ENCODE assay signal across 8 cellular contexts in genomic region chrX:13029831-13030771, GRCh38. TPM values are rescaled to one million over a fixed set of nuclear protein-coding genes. Genes with fewer than 3 reads are reported as not detected.
DNase-seq lines count a peak whose midpoint lies in the region; ATAC-seq and TF ChIP-seq lines count a peak whose summit lies in the region.

No MANE protein-coding gene starts in this region.

- no peaks in the 10 kb centered on the region for H4K20me1 ChIP-seq in PC-3 (ENCODE audit: low read length)
- no peaks in the 10 kb centered on the region for H4K20me1 ChIP-seq in neural progenitor cell (ENCODE audit: low read depth)

- CTCF ChIA-PET in PC-3 (lab: Charles Lee), result no interaction called here

- H3K4me3 Mint-ChIP-seq in endodermal cell, result peak overlapping the region; percentile 39
- H3K4me3 Mint-ChIP-seq in neural progenitor cell, result peak overlapping the region; percentile 28

- H2AFZ ChIP-seq in PC-3 (ENCODE audit: low read length) (peak overlapping the region; percentile 50), neural progenitor cell (replicated peaks) (peak overlapping the region; percentile 84)

- BruUV-seq in PC-3 (replicated peaks; lab: Mats Ljungman, UMichigan), result no TSS peak

- peaks cover 30% of the 10 kb centered on the region for H3K9me3 Mint-ChIP-seq in endodermal cell
- no peaks in the 10 kb centered on the region for H3K9me3 Mint-ChIP-seq in neural progenitor cell

- H3K4me2 ChIP-seq in PC-3 (ENCODE audit: low read length), result peak overlapping the region; percentile 74
- H3K4me2 ChIP-seq in neural progenitor cell, result peak overlapping the region; percentile 65

- H3K27ac Mint-ChIP-seq in endodermal cell (peak overlapping the region; percentile 98), neural progenitor cell (peak overlapping the region; percentile 97)

- POLR2A ChIA-PET in PC-3 (lab: Charles Lee; ENCODE audit: unreplicated experiment), result interaction anchor here (0.5 kb wide), 1 partner anchor 29 kb away, joined by 6 read pairs; no protein-coding TSS in a partner anchor

- H3K36me3 ChIP-seq in PC-3 (ENCODE audit: low read depth, low read length) (no peaks in the 10 kb centered on the region), endodermal cell (ENCODE audit: control insufficient read depth, insufficient read depth, low read length) (no peaks in the 10 kb centered on the region), neural progenitor cell (no peaks in the 10 kb centered on the region)

- H3K4me1 Mint-ChIP-seq in endodermal cell (peaks cover 29% of the 10 kb centered on the region), neural progenitor cell (peaks cover 36% of the 10 kb centered on the region)

- peak overlapping the region; percentile 97 for H3K27ac ChIP-seq in PC-3 (ENCODE audit: low read length)
- H3K27ac ChIP-seq in endodermal cell (ENCODE audit: low read depth, low read length), result peak overlapping the region; percentile 89
- H3K27ac ChIP-seq in neural progenitor cell, result no peak overlapping the region

- peak; percentile 46 for DNase-seq in ELR (ENCODE audit: low read depth)
- DNase-seq in PC-3, result peak; percentile 80
- DNase-seq in endodermal cell, result peak; percentile 89
- peak; percentile 27 for DNase-seq in neural progenitor cell (ENCODE audit: low spot score)
- DNase-seq in H4 (ENCODE audit: low spot score), result no peak
- no peak for DNase-seq in mucosa of gallbladder (ENCODE audit: low spot score)
- no peak for DNase-seq in stimulated activated CD4-positive, alpha-beta T cell treated with anti-CD3 and anti-CD28 coated beads, Interleukin-4, amount 100 ng/mL, for 4 hours
- DNase-seq in NCI-H748 treated with DMSO at 0.1 percent for 48 hours (lab: John Stamatoyannopoulos, UW), result no peak

- H3K9me3 ChIP-seq in PC-3 (ENCODE audit: low read length), result no peaks in the 10 kb centered on the region
- H3K9me3 ChIP-seq in endodermal cell (ENCODE audit: control insufficient read depth, low read length), result no peaks in the 10 kb centered on the region
- H3K9me3 ChIP-seq in neural progenitor cell (ENCODE audit: low read depth), result no peaks in the 10 kb centered on the region

- H3K79me2 ChIP-seq in PC-3 (ENCODE audit: low read length) (no peaks in the 10 kb centered on the region), neural progenitor cell (ENCODE audit: low read depth) (no peaks in the 10 kb centered on the region)

- H3K9ac ChIP-seq in PC-3 (ENCODE audit: low read length) (peak overlapping the region; percentile 70), endodermal cell (ENCODE audit: extremely low read depth, low read length, poor library complexity, severe bottlenecking) (peak overlapping the region; percentile 51), neural progenitor cell (no peak overlapping the region)

- intact Hi-C loops in PC-3 (cut with micrococcal nuclease), result no loop called here

- TF ChIP-seq CTCF in PC-3 (conservative IDR thresholded peaks at IDR 0.05; ENCODE audit: low read depth, low read length) (no peak), endodermal cell (conservative IDR thresholded peaks at IDR 0.05) (no peak), neural progenitor cell (IDR thresholded peaks at IDR 0.05) (no peak)

- H3K9me2 ChIP-seq in PC-3 (replicated peaks; ENCODE audit: low read length), result no peaks in the 10 kb centered on the region

- peaks cover 32% of the 10 kb centered on the region for H3K4me1 ChIP-seq in PC-3 (ENCODE audit: insufficient read depth, low read length)
- no peaks in the 10 kb centered on the region for H3K4me1 ChIP-seq in endodermal cell (ENCODE audit: control insufficient read depth, insufficient read depth, low read length)
- peaks cover 22% of the 10 kb centered on the region for H3K4me1 ChIP-seq in neural progenitor cell

- whole genome bisulfite sequencing in endodermal cell (ENCODE audit: insufficient coverage in 1 of 2, insufficient read length in 1 of 2), 2 experiments, result 4 to 17% methylated on average over 1 to 7 of the region's 8 CpGs

- H3F3A ChIP-seq in PC-3 (ENCODE audit: low read length, unreplicated experiment) (no peaks in the 10 kb centered on the region), neural progenitor cell (ENCODE audit: low read depth) (peaks cover 17% of the 10 kb centered on the region)

- H3K27me3 Mint-ChIP-seq in endodermal cell (ENCODE audit: insufficient read depth), result no peaks in the 10 kb centered on the region
- H3K27me3 Mint-ChIP-seq in neural progenitor cell (ENCODE audit: insufficient read depth, low read depth), result peaks cover 4% of the 10 kb centered on the region

- H3K4me3 ChIP-seq in PC-3 (ENCODE audit: low read length), result peak overlapping the region; percentile 44
- H3K4me3 ChIP-seq in endodermal cell (ENCODE audit: low read length), result peak overlapping the region; percentile 70
- H3K4me3 ChIP-seq in neural progenitor cell, result peak overlapping the region; percentile 23

- no peaks in the 10 kb centered on the region for H3K36me3 Mint-ChIP-seq in endodermal cell (ENCODE audit: low read depth)
- H3K36me3 Mint-ChIP-seq in neural progenitor cell, result no peaks in the 10 kb centered on the region

- H3K27me3 ChIP-seq in PC-3 (ENCODE audit: low read length) (no peaks in the 10 kb centered on the region), endodermal cell (ENCODE audit: control insufficient read depth, insufficient read depth, low read length, poor library complexity, severe bottlenecking) (no peaks in the 10 kb centered on the region), neural progenitor cell (no peaks in the 10 kb centered on the region)

- peak; percentile 59 for ATAC-seq in PC-3

RNA-seq across cellular contexts. Expression of gene FAM9C, which starts 14.3 kb away (rescaled TPM):
- not detected in 2 replicates for total RNA-seq in PC-3 (2014; rRNA removed)
- total RNA-seq in endodermal cell, result not detected
- not detected for polyA plus RNA-seq in endodermal cell (2013, experiment 1 of 2)
- not detected for polyA plus RNA-seq in endodermal cell (2013, experiment 2 of 2)
- total RNA-seq in neural progenitor cell (ENCODE audit: low replicate concordance), result not detected in 2 replicates
- not detected in 2 replicates for total RNA-seq in H4 (2014; rRNA removed; shearing (Covaris generic))
- not detected for total RNA-seq in mucosa of gallbladder

RNA-seq across cellular contexts. Expression of gene TMSB4X, which starts 55.2 kb away (rescaled TPM):
- total RNA-seq in PC-3 (2014; rRNA removed), result 1,640 and 2,159 TPM in 2 replicates
- 1,000 to 10,000 TPM; 1,539 to 2,456 TPM for total RNA-seq in endodermal cell
- 2,887 TPM for polyA plus RNA-seq in endodermal cell (2013, experiment 1 of 2)
- polyA plus RNA-seq in endodermal cell (2013, experiment 2 of 2), result 3,134 TPM
- total RNA-seq in neural progenitor cell (ENCODE audit: low replicate concordance), result 2,407 and 3,462 TPM in 2 replicates
- total RNA-seq in H4 (2014; rRNA removed; shearing (Covaris generic)), result 6,124 and 7,364 TPM in 2 replicates
- 4,832 TPM for total RNA-seq in mucosa of gallbladder

Comparison
In these comparisons a context has a peak if more than half of its experiments do, and no peak if none do; other contexts are left out.
1. DNase-seq: peak in ELR (single experiment), PC-3 (single experiment), endodermal cell (single experiment) and neural progenitor cell (single experiment); none in H4 (single experiment), mucosa of gallbladder (single experiment), stimulated activated CD4-positive, alpha-beta T cell treated with anti-CD3 and anti-CD28 coated beads, Interleukin-4, amount 100 ng/mL, for 4 hours (0 of 2) and NCI-H748 treated with DMSO at 0.1 percent for 48 hours (single experiment).
2. Peak in every context shown above with its lines, with median percentiles within 50 percentile points of each other: H3K4me3 ChIP-seq.